In genomic region chr17:18993876-18994275, GRCh38 we compare ENCODE assay signal across 22 cellular contexts. TPM values are rescaled to one million over a fixed set of nuclear protein-coding genes. Genes with fewer than 3 reads are reported as not detected.
DNase-seq lines count a peak whose midpoint lies in the region; ATAC-seq and TF ChIP-seq lines count a peak whose summit lies in the region.
"Had no signal": no experiment of that assay in that cellular context is flagged by ENCODE, and none has a peak within 500 bp of the region (broad histone marks: within the 10 kb centered on the region; RNA-seq: fewer than 3 reads in every experiment).

No MANE protein-coding gene starts in this region.

- peak in 1 of 3 donors; percentile 38 for DNase-seq in right cardiac atrium
- no peak for DNase-seq in Right ventricle myocardium superior
- DNase-seq in brain microvascular endothelial cell, result peak; percentile 63
- DNase-seq in immature natural killer cell, result no peak
- no peak for DNase-seq in left lobe of liver (ENCODE audit: low spot score)
- no peak for DNase-seq in T-helper 2 cell treated with Interferon-gamma antibody and Interleukin-4, amounts not matched to agents 5 μg/mL and 100 μg/mL, for 36 hours (ENCODE audit: low spot score)
- no peak for DNase-seq in NAMALWA (ENCODE audit: low spot score)
- DNase-seq in cardiac septum (ENCODE audit: low spot score), result no peak
- DNase-seq: 8988T; activated CD4-positive, alpha-beta T cell treated with anti-CD3 and anti-CD28 coated beads for 4 hours; dermis blood vessel endothelial cell; GF-D8; left ventricle myocardium inferior; NCI-H1105 treated with DMSO at 0.1 percent for 48 hours; NCI-H524 treated with DMSO at 0.1 percent for 48 hours; stimulated activated CD4-positive, alpha-beta T cell treated with anti-CD3 and anti-CD28 coated beads, Interleukin-2, amount 100 ng/mL, for 48 hours; SW 1271; upper lobe of left lung had no signal

- in situ Hi-C loops in brain microvascular endothelial cell (cut with HindIII; ENCODE audit: low pct_ligation_motif_present, low sequenced_read_pairs), result no loop called here

- H3K27ac Mint-ChIP-seq in immature natural killer cell, result peak overlapping the region in 1 of 6 donors; percentile 34
- no peak overlapping the region for H3K27ac Mint-ChIP-seq in T-helper 2 cell treated with Interferon-gamma antibody and Interleukin-4, amounts not matched to agents 5 μg/mL and 100 μg/mL, for 36 hours
- H3K27ac Mint-ChIP-seq: stimulated activated naive CD8-positive, alpha-beta T cell treated with anti-CD3 and anti-CD28 coated beads, Interleukin-15, Interleukin-2, amounts not matched to agents 100 ng/mL and 50 ng/mL, for 24 hours had no signal

- H3K9me3 ChIP-seq in right cardiac atrium (ENCODE audit: control insufficient read depth, low read length), result no peaks in the 10 kb centered on the region

- no peak for TF ChIP-seq CTCF in brain microvascular endothelial cell (IDR thresholded peaks at IDR 0.05; ENCODE audit: low read depth, low read length, missing control alignments)

- no peaks in the 10 kb centered on the region for H3K36me3 ChIP-seq in brain microvascular endothelial cell (replicated peaks)
- H3K36me3 ChIP-seq: left ventricle myocardium inferior, upper lobe of left lung had no signal

- peak overlapping the region; percentile 38 for H3K27ac ChIP-seq in right cardiac atrium (ENCODE audit: low read length)
- H3K27ac ChIP-seq in brain microvascular endothelial cell, result peak overlapping the region; percentile 24
- H3K27ac ChIP-seq: epithelial cell of prostate, left ventricle myocardium inferior, upper lobe of left lung had no signal

- peaks cover 21 to 26% of the 10 kb centered on the region in 2 donors for H3K4me1 Mint-ChIP-seq in immature natural killer cell
- H3K4me1 Mint-ChIP-seq in T-helper 2 cell treated with Interferon-gamma antibody and Interleukin-4, amounts not matched to agents 5 μg/mL and 100 μg/mL, for 36 hours (ENCODE audit: low read depth), result peaks cover 12% of the 10 kb centered on the region

- no peaks in the 10 kb centered on the region for H3K4me1 ChIP-seq in right cardiac atrium (ENCODE audit: control insufficient read depth, insufficient read depth, low read length)
- H3K4me1 ChIP-seq: left ventricle myocardium inferior had no signal

- 69% methylated on average over 9 of the region's 9 CpGs for WGBS in right cardiac atrium

- H3K27me3 ChIP-seq in right cardiac atrium (ENCODE audit: control insufficient read depth, insufficient read depth) (no peaks in the 10 kb centered on the region), brain microvascular endothelial cell (replicated peaks) (no peaks in the 10 kb centered on the region)
- H3K27me3 ChIP-seq: upper lobe of left lung had no signal

- intact Hi-C loops in right cardiac atrium (cut with DNase I), result no loop called here
- intact Hi-C loops in Right ventricle myocardium superior (cut with DNase I), result no loop called here
- intact Hi-C loops in cardiac septum (cut with DNase I), result no loop called here

- H3K4me3 Mint-ChIP-seq in immature natural killer cell, result peak overlapping the region in 3 of 5 donors; percentile 15 to 69 (median 36)
- H3K4me3 Mint-ChIP-seq in T-helper 2 cell treated with Interferon-gamma antibody and Interleukin-4, amounts not matched to agents 5 μg/mL and 100 μg/mL, for 36 hours, result no peak overlapping the region

- H3K4me3 ChIP-seq in right cardiac atrium (ENCODE audit: low read length) (no peak overlapping the region), brain microvascular endothelial cell (ENCODE audit: low read depth, low read length) (no peak overlapping the region)
- H3K4me3 ChIP-seq: left ventricle myocardium inferior, smooth muscle cell, upper lobe of left lung had no signal

- H3K27me3 Mint-ChIP-seq in immature natural killer cell (ENCODE audit: low read depth in 3 of 3), result peaks cover 0 to 3% (median 3%) of the 10 kb centered on the region in 3 donors
- H3K27me3 Mint-ChIP-seq in T-helper 2 cell treated with Interferon-gamma antibody and Interleukin-4, amounts not matched to agents 5 μg/mL and 100 μg/mL, for 36 hours (ENCODE audit: low read depth), result no peaks in the 10 kb centered on the region
- H3K27me3 Mint-ChIP-seq: stimulated activated naive CD8-positive, alpha-beta T cell treated with anti-CD3 and anti-CD28 coated beads, Interleukin-15, Interleukin-2, amounts not matched to agents 100 ng/mL and 50 ng/mL, for 24 hours had no signal

- no peak for ATAC-seq in right cardiac atrium
- ATAC-seq in Right ventricle myocardium superior (ENCODE audit: poor library complexity), result no peak
- no peak for ATAC-seq in left lobe of liver

- peaks cover 5 to 12% (median 10%) of the 10 kb centered on the region in 3 donors for H3K36me3 Mint-ChIP-seq in immature natural killer cell
- H3K36me3 Mint-ChIP-seq in T-helper 2 cell treated with Interferon-gamma antibody and Interleukin-4, amounts not matched to agents 5 μg/mL and 100 μg/mL, for 36 hours (ENCODE audit: low read depth), result peaks cover 20% of the 10 kb centered on the region

- peaks cover 0 to 5% (median 1%) of the 10 kb centered on the region in 6 donors for H3K9me3 Mint-ChIP-seq in immature natural killer cell
- peaks cover 14% of the 10 kb centered on the region for H3K9me3 Mint-ChIP-seq in T-helper 2 cell treated with Interferon-gamma antibody and Interleukin-4, amounts not matched to agents 5 μg/mL and 100 μg/mL, for 36 hours

RNA-seq across cellular contexts. Expression of gene FAM83G, which starts 10.7 kb away (rescaled TPM):
- 10 to 100 TPM; 27.7 to 40.2 (median 30.3) TPM for total RNA-seq in right cardiac atrium
- polyA plus RNA-seq in right cardiac atrium, result 18.7 TPM
- total RNA-seq in Right ventricle myocardium superior, result 1.9 TPM
- polyA plus RNA-seq in immature natural killer cell, result 1 to 10 TPM in 2 of 3 donors, under 1 TPM in 1; 0.81 to 3.7 (median 1.9) TPM
- total RNA-seq in left lobe of liver, result 11.7 TPM
- total RNA-seq in cardiac septum, result 2.5 TPM

RNA-seq across cellular contexts. Expression of gene SLC5A10, which starts 41.9 kb away (rescaled TPM):
- total RNA-seq in right cardiac atrium (1 to 10 TPM in 2 of 4 donors, under 1 TPM in 2; 0.17 to 2.3 (median 1.3) TPM), Right ventricle myocardium superior (not detected), left lobe of liver (not detected), cardiac septum (0.13 TPM)
- polyA plus RNA-seq in right cardiac atrium (0.61 TPM), immature natural killer cell (not detected)
- total RNA-seq: dermis blood vessel endothelial cell, left ventricle myocardium inferior, mucosa of gallbladder, smooth muscle cell, upper lobe of left lung had no signal
- polyA plus RNA-seq: smooth muscle cell had no signal

RNA-seq across cellular contexts. Expression of gene GRAP, which starts 52.9 kb away (rescaled TPM):
- total RNA-seq in right cardiac atrium, result 1 to 10 TPM; 2.8 to 4.1 (median 3.6) TPM
- 2.3 TPM for polyA plus RNA-seq in right cardiac atrium
- 2.0 TPM for total RNA-seq in Right ventricle myocardium superior
- 10 to 100 TPM in 2 of 3 donors, 1 to 10 TPM in 1; 5.2 to 19.0 (median 18.3) TPM for polyA plus RNA-seq in immature natural killer cell
- 4.0 TPM for total RNA-seq in left lobe of liver
- 2.9 TPM for total RNA-seq in cardiac septum
- total RNA-seq: smooth muscle cell had no signal
